ENCODE assay signal across 13 cellular contexts in the genomic region with DNA sequence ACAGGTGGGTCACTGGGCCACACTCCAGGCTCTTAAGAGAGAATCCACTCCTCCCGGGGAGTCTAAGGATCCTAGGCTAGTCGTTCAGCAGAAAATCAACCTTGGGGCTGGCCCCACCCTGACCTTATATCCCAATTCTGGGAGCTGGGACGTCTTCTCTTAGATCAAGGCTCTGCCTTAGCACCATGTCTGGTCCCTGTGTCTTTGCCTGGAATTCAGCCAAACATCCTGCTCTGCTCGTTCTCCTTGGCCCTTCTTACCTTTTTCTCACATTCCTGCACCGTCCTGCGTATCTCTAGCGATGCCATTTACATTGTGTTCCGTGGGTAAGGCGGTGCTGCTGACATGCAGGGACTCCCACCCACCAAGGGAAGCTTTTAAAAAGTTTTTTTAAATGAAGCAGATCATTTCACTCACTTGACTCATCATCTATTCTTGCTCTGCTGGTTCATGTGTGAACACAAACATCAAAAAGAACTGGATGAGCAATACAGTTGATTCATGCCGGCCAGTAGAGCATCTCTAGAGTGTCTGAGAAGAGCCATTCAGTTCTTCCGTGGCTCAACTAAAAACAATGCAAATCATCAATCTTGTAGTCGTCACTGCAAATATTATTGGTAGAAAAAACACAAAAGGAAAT. TPM values are rescaled to one million over a fixed set of nuclear protein-coding genes. Genes with fewer than 3 reads are reported as not detected.
DNase-seq lines count a peak whose midpoint lies in the region; ATAC-seq and TF ChIP-seq lines count a peak whose summit lies in the region.
"Had no signal": no experiment of that assay in that cellular context is flagged by ENCODE, and none has a peak within 500 bp of the region (broad histone marks: within the 10 kb centered on the region; RNA-seq: fewer than 3 reads in every experiment).

No MANE protein-coding gene starts in this region.

- H3K9me3 Mint-ChIP-seq in glutamatergic neuron (ENCODE audit: unreplicated experiment): peaks cover 5% of the 10 kb centered on the region

- H3K27me3 Mint-ChIP-seq in glutamatergic neuron (ENCODE audit: unreplicated experiment): no peaks in the 10 kb centered on the region

- no peaks in the 10 kb centered on the region for H3K9me3 ChIP-seq in MG63
- H3K9me3 ChIP-seq in left ventricle myocardium inferior (replicated peaks): no peaks in the 10 kb centered on the region
- H3K9me3 ChIP-seq: Caco-2 had no signal

- no peaks in the 10 kb centered on the region for H3K36me3 ChIP-seq in MG63
- no peaks in the 10 kb centered on the region for H3K36me3 ChIP-seq in left ventricle myocardium inferior

- H3K36me3 Mint-ChIP-seq in glutamatergic neuron (ENCODE audit: unreplicated experiment): no peaks in the 10 kb centered on the region

- intact Hi-C loops in left ventricle myocardium inferior (cut with micrococcal nuclease): no loop called here

- H3K4me3 Mint-ChIP-seq in glutamatergic neuron (ENCODE audit: unreplicated experiment): no peak overlapping the region

- no peak overlapping the region for H3K27ac Mint-ChIP-seq in glutamatergic neuron (ENCODE audit: unreplicated experiment)

- H3K27ac ChIP-seq in left ventricle myocardium inferior (replicated peaks): no peak overlapping the region
- H3K27ac ChIP-seq: HL-60 had no signal

- TF ChIP-seq CTCF in choroid plexus epithelial cell (conservative IDR thresholded peaks at IDR 0.05; ENCODE audit: low read depth, low read length) (no peak), left ventricle myocardium inferior (IDR thresholded peaks at IDR 0.05; ENCODE audit: borderline replicate concordance) (no peak), glutamatergic neuron (IDR thresholded peaks at IDR 0.05; ENCODE audit: partially characterized antibody, unreplicated experiment) (no peak)

- H3K4me3 ChIP-seq in MG63 (no peak overlapping the region), choroid plexus epithelial cell (ENCODE audit: low read depth, low read length) (no peak overlapping the region), left ventricle myocardium inferior (no peak overlapping the region)

- ATAC-seq in GM21723 (IDR thresholded peaks at IDR 0.05; ENCODE audit: unreplicated experiment): no peak

- H3K27me3 ChIP-seq in MG63 (no peaks in the 10 kb centered on the region), left ventricle myocardium inferior (ENCODE audit: low read depth) (peaks cover 31% of the 10 kb centered on the region)

- no peaks in the 10 kb centered on the region for H3K4me1 ChIP-seq in left ventricle myocardium inferior
- H3K4me1 ChIP-seq: Caco-2 had no signal

- no peaks in the 10 kb centered on the region for H3K4me1 Mint-ChIP-seq in glutamatergic neuron (ENCODE audit: low read depth, unreplicated experiment)

- DNase-seq in EH (ENCODE audit: low read depth) (peak; percentile 82), MG63 (peak; percentile 29), choroid plexus epithelial cell (ENCODE audit: low read depth) (peak; percentile 41), myocyte (ENCODE audit: low read depth) (peak; percentile 44), left ventricle myocardium inferior (no peak), glutamatergic neuron (no peak)
- DNase-seq in stimulated activated CD4-positive, alpha-beta T cell treated with anti-CD3 and anti-CD28 coated beads, Interleukin-1b, Interleukin-23, amount 100 ng/mL, for 48 hours: no peak
- DNase-seq: activated CD8-positive, alpha-beta memory T cell treated with anti-CD3 and anti-CD28 coated beads, Interleukin-2, amount 50 U/mL, for 4 hours; anterior cingulate cortex; Caco-2 had no signal

RNA-seq across cellular contexts. Expression of a gene that starts 50.2 kb away (rescaled TPM):
- not detected in 2 replicates for total RNA-seq in MG63 (2014; rRNA removed; shearing (Covaris generic); ENCODE audit: low replicate concordance)
- not detected in 2 replicates for total RNA-seq in myocyte
- not detected for polyA plus RNA-seq in myocyte (2012)
- 1.9 TPM for total RNA-seq in left ventricle myocardium inferior
- not detected for total RNA-seq in glutamatergic neuron (ENCODE audit: unreplicated experiment)
- total RNA-seq: Caco-2, NCI-H460 had no signal

Comparison
In these comparisons a context has a peak if more than half of its experiments do, and no peak if none do; other contexts are left out.
1. DNase-seq: peak in EH (single experiment), MG63 (single experiment), choroid plexus epithelial cell (single experiment) and myocyte (single experiment); none in stimulated activated CD4-positive, alpha-beta T cell treated with anti-CD3 and anti-CD28 coated beads, Interleukin-1b, Interleukin-23, amount 100 ng/mL, for 48 hours (single experiment), left ventricle myocardium inferior (single experiment) and glutamatergic neuron (single experiment).